26 cellular contexts compared by ENCODE assay signal in the genomic region with DNA sequence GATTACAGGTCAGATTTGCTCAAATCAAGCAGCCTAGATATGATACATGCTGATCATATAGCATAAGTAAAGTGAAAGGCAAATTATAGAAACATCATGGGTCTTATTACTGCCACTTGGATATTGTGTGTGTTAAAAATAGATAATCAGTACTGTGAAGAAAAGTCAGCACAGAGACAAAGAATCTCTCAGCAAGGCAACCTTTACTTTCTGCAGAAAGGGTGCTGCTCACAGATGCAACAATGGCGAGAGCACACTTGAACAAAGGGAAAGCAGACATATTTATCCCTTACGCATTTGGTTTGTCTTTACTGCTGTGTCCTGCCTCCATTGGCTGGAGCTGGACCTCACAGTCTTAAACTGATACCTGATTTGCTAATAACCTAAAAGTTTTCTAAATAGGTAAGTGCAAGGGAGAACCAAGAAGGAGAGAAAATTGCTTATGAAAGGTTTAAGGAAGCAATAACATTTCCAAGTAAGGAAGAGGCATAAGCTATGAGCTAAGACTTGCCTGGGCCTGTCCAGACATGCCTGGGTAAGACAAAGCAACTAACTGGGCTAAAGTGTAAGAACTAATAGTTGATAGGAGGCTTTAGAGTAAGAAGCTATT.
"Had no signal": no experiment of that assay in that cellular context is flagged by ENCODE, and none has a peak within 500 bp of the region (broad histone marks: within the 10 kb centered on the region; RNA-seq: fewer than 3 reads in every experiment).

No MANE protein-coding gene starts in this region.

- H3K4me1 ChIP-seq: ascending aorta, Peyer's patch, SJSA1 had no signal

- H3K27me3 ChIP-seq: ascending aorta, Peyer's patch, SJSA1 had no signal

- FAIRE-seq: TTC549 had no signal

- H3K27ac ChIP-seq: ascending aorta, KMS-11, Peyer's patch, SJSA1 had no signal

- H3K9me3 ChIP-seq: SJSA1, SK-N-SH had no signal

- H3K36me3 ChIP-seq: ascending aorta, Peyer's patch, SJSA1 had no signal

- DNase-seq: activated CD4-positive, alpha-beta T cell treated with anti-CD3 and anti-CD28 coated beads, Interleukin-2, amount 10 ng/mL, durations not matched to agents 24 days and 14 days; activated CD4-positive, alpha-beta T cell treated with anti-CD3 and anti-CD28 coated beads, Interleukin-2, amount 50 U/mL, for 48 hours; activated CD8-positive, alpha-beta T cell treated with anti-CD3 and anti-CD28 coated beads, Interleukin-2, amount 10 ng/mL, durations not matched to agents 7 days and 5 days; activated gamma-delta T cell; activated naive CD4-positive, alpha-beta T cell treated with Interleukin-2 at 50 U/mL for 16 hours; activated naive CD8-positive, alpha-beta T cell treated with anti-CD3 and anti-CD28 coated beads, Interleukin-2, amount 10 ng/mL, durations not matched to agents 7 days and 5 days; activated T-cell treated with anti-CD3 and anti-CD28 coated beads, Interleukin-2, amount 50 U/mL, for 24 hours; amygdala; central memory CD4-positive, alpha-beta T cell; NCI-H1048; NCI-H1105 treated with DMSO at 0.1 percent for 48 hours; NCI-H1436; NCI-H1694; NCI-H1930; NCI-H2081 treated with DMSO at 0.1 percent for 48 hours; NCI-H345; NCI-H524 treated with DMSO at 0.1 percent for 48 hours; PC-3; Peyer's patch; RPMI8226; SHP77 treated with DMSO at 0.1 percent for 48 hours; SK-N-SH had no signal

- H3K4me2 ChIP-seq: KMS-11, SK-N-SH had no signal

- H3K9ac ChIP-seq: KMS-11, SK-N-SH had no signal

- H3K4me3 ChIP-seq: ascending aorta, Peyer's patch, SJSA1 had no signal

- ATAC-seq: activated CD8-positive, alpha-beta T cell treated with anti-CD3 and anti-CD28 coated beads, Interleukin-2, amount 10 ng/mL, durations not matched to agents 7 days and 5 days; PC-3 had no signal
